Comparison of ENCODE assay signal across 8 cellular contexts in genomic region chr19:29873801-29874575, GRCh38.
A peak's percentile ranks its signal among the peaks of the same experiment; 100 is the strongest.
DNase-seq lines count a peak whose midpoint lies in the region; ATAC-seq, FAIRE-seq and TF ChIP-seq lines count a peak whose summit lies in the region.

No MANE protein-coding gene starts in this region.

- in situ Hi-C loops in brain microvascular endothelial cell (cut with HindIII; ENCODE audit: low pct_ligation_motif_present, low sequenced_read_pairs): no loop called here

- POLR2A ChIA-PET in PC-9 (lab: Charles Lee; ENCODE audit: unreplicated experiment): no interaction called here

- no peaks in the 10 kb centered on the region for H3K36me3 ChIP-seq in PC-9 (ENCODE audit: low read depth)
- no peaks in the 10 kb centered on the region for H3K36me3 ChIP-seq in brain microvascular endothelial cell (replicated peaks)
- no peaks in the 10 kb centered on the region for H3K36me3 ChIP-seq in small intestine (ENCODE audit: control insufficient read depth in 2 of 2, insufficient read depth in 2 of 2, low read length in 2 of 2)

- H3K4me1 ChIP-seq in PC-9 (replicated peaks; ENCODE audit: insufficient read depth) (peaks cover 21% of the 10 kb centered on the region), small intestine (ENCODE audit: control insufficient read depth in 2 of 2, insufficient read depth in 1 of 2, low read depth in 1 of 2, low read length in 1 of 2) (no peaks in the 10 kb centered on the region)

- H3K27me3 ChIP-seq in PC-9 (ENCODE audit: insufficient read depth, low read depth): no peaks in the 10 kb centered on the region
- H3K27me3 ChIP-seq in brain microvascular endothelial cell (replicated peaks): peaks cover 6% of the 10 kb centered on the region
- peaks cover 0 to 7% of the 10 kb centered on the region in 2 donors for H3K27me3 ChIP-seq in small intestine (ENCODE audit: control insufficient read depth in 2 of 2, insufficient read depth in 2 of 2, low read length in 2 of 2)

- no peak for DNase-seq in activated naive CD4-positive, alpha-beta T cell treated with anti-CD3 and anti-CD28 coated beads, Interleukin-2, amount 10 ng/mL, durations not matched to agents 7 days and 5 days
- DNase-seq in activated naive CD4-positive, alpha-beta T cell treated with Interleukin-2 at 50 U/mL for 16 hours: no peak
- no peak for DNase-seq in PC-9
- no peak for DNase-seq in fibroblast of the aortic adventitia (ENCODE audit: low read depth)
- no peak for DNase-seq in stimulated activated naive B cell treated with anti-CD40 and anti-IgM and Interleukin-4, amounts not matched to agents 10 μg/mL and 1 μg/mL and 100 μg/mL, for 72 hours
- DNase-seq in brain microvascular endothelial cell: no peak
- no peak for DNase-seq in small intestine

- H3K9me3 Mint-ChIP-seq in activated naive CD4-positive, alpha-beta T cell treated with anti-CD3 and anti-CD28 coated beads, Interleukin-2, amount 10 ng/mL, durations not matched to agents 7 days and 5 days: no peaks in the 10 kb centered on the region
- H3K9me3 Mint-ChIP-seq in stimulated activated naive B cell treated with anti-CD40 and anti-IgM and Interleukin-4, amounts not matched to agents 10 μg/mL and 1 μg/mL and 100 μg/mL, for 72 hours: no peaks in the 10 kb centered on the region

- H2AFZ ChIP-seq in PC-9: no peak overlapping the region

- WGBS in small intestine, 3 donors: 30 to 33% (median 32%) methylated on average over 37 to 40 of the region's 40 CpGs

- no peaks in the 10 kb centered on the region for H3K36me3 Mint-ChIP-seq in activated naive CD4-positive, alpha-beta T cell treated with anti-CD3 and anti-CD28 coated beads, Interleukin-2, amount 10 ng/mL, durations not matched to agents 7 days and 5 days
- H3K36me3 Mint-ChIP-seq in stimulated activated naive B cell treated with anti-CD40 and anti-IgM and Interleukin-4, amounts not matched to agents 10 μg/mL and 1 μg/mL and 100 μg/mL, for 72 hours: no peaks in the 10 kb centered on the region

- H3F3A ChIP-seq in PC-9 (ENCODE audit: insufficient read depth, low read depth): peaks cover 10% of the 10 kb centered on the region; the same call in 1 of the 2 replicates

- no peaks in the 10 kb centered on the region for H3K79me2 ChIP-seq in PC-9 (ENCODE audit: low read depth)

- CTCF ChIA-PET in activated naive CD4-positive, alpha-beta T cell treated with anti-CD3 and anti-CD28 coated beads, Interleukin-2, amount 10 ng/mL, durations not matched to agents 7 days and 5 days (lab: Charles Lee): interaction anchor here (0.8 to 7.2 kb wide), 11 partner anchors 13 to 157 kb away, joined by 3 to 71 read pairs (median 6); no protein-coding TSS in a partner anchor
- CTCF ChIA-PET in PC-9 (lab: Charles Lee): interaction anchor here (0.6 to 0.7 kb wide), 2 partner anchors 46 to 239 kb away, joined by 4 to 5 read pairs; no protein-coding TSS in a partner anchor

- H3K4me2 ChIP-seq in PC-9: peak overlapping the region; percentile 84

- BruUV-seq in PC-9 (replicated peaks; lab: Mats Ljungman, UMichigan): no TSS peak

- H3K4me3 ChIP-seq in PC-9 (peak overlapping the region; percentile 57; the same call in 1 of the 2 replicates), fibroblast of the aortic adventitia (ENCODE audit: low read depth, low read length) (peak overlapping the region; percentile 40), brain microvascular endothelial cell (ENCODE audit: low read depth, low read length) (no peak overlapping the region), small intestine (ENCODE audit: low read depth in 1 of 2, low read length in 2 of 2) (peak overlapping the region in 1 of 2 donors; percentile 41)

- TF ChIP-seq CTCF in PC-9 (conservative IDR thresholded peaks at IDR 0.05) (peak; percentile 43), fibroblast of the aortic adventitia (IDR thresholded peaks at IDR 0.05; ENCODE audit: insufficient read depth, low read length) (peak; percentile 16), brain microvascular endothelial cell (IDR thresholded peaks at IDR 0.05; ENCODE audit: low read depth, low read length, missing control alignments) (no peak)

- intact Hi-C loops in PC-9 (cut with micrococcal nuclease; ENCODE audit: unreplicated experiment): loop anchor here (1.0 kb wide), 2 partner anchors 103 to 144 kb away; no protein-coding TSS in a partner anchor

- H3K4me1 Mint-ChIP-seq in activated naive CD4-positive, alpha-beta T cell treated with anti-CD3 and anti-CD28 coated beads, Interleukin-2, amount 10 ng/mL, durations not matched to agents 7 days and 5 days: peaks cover 18% of the 10 kb centered on the region
- H3K4me1 Mint-ChIP-seq in stimulated activated naive B cell treated with anti-CD40 and anti-IgM and Interleukin-4, amounts not matched to agents 10 μg/mL and 1 μg/mL and 100 μg/mL, for 72 hours: peaks cover 13 to 25% of the 10 kb centered on the region in 2 donors

- peaks cover 56% of the 10 kb centered on the region for H3K27me3 Mint-ChIP-seq in activated naive CD4-positive, alpha-beta T cell treated with anti-CD3 and anti-CD28 coated beads, Interleukin-2, amount 10 ng/mL, durations not matched to agents 7 days and 5 days
- peaks cover 24 to 55% of the 10 kb centered on the region in 2 donors for H3K27me3 Mint-ChIP-seq in stimulated activated naive B cell treated with anti-CD40 and anti-IgM and Interleukin-4, amounts not matched to agents 10 μg/mL and 1 μg/mL and 100 μg/mL, for 72 hours

- no peak overlapping the region for H3K27ac Mint-ChIP-seq in activated naive CD4-positive, alpha-beta T cell treated with anti-CD3 and anti-CD28 coated beads, Interleukin-2, amount 10 ng/mL, durations not matched to agents 7 days and 5 days
- peak overlapping the region; percentile 86 for H3K27ac Mint-ChIP-seq in stimulated activated naive B cell treated with anti-CD40 and anti-IgM and Interleukin-4, amounts not matched to agents 10 μg/mL and 1 μg/mL and 100 μg/mL, for 72 hours

- FAIRE-seq in small intestine (lab: Jason Lieb, UNC): no peak

- H3K9me3 ChIP-seq in PC-9 (ENCODE audit: insufficient read depth, low read depth) (no peaks in the 10 kb centered on the region), small intestine (ENCODE audit: control insufficient read depth, low read depth) (no peaks in the 10 kb centered on the region)

- ATAC-seq in stimulated activated naive B cell treated with anti-CD40 and anti-IgM and Interleukin-4, amounts not matched to agents 10 μg/mL and 1 μg/mL and 100 μg/mL, for 72 hours (replicated peaks): peak in 1 of 2 donors; percentile 10
- no peak for ATAC-seq in GM21576 (IDR thresholded peaks at IDR 0.05; ENCODE audit: unreplicated experiment)

- peak overlapping the region; percentile 40 for H3K4me3 Mint-ChIP-seq in activated naive CD4-positive, alpha-beta T cell treated with anti-CD3 and anti-CD28 coated beads, Interleukin-2, amount 10 ng/mL, durations not matched to agents 7 days and 5 days
- H3K4me3 Mint-ChIP-seq in stimulated activated naive B cell treated with anti-CD40 and anti-IgM and Interleukin-4, amounts not matched to agents 10 μg/mL and 1 μg/mL and 100 μg/mL, for 72 hours: peak overlapping the region; percentile 67 to 78

- no peaks in the 10 kb centered on the region for H4K20me1 ChIP-seq in PC-9 (ENCODE audit: insufficient read depth)

- no peak overlapping the region for H3K27ac ChIP-seq in PC-9
- H3K27ac ChIP-seq in brain microvascular endothelial cell: no peak overlapping the region
- no peak overlapping the region for H3K27ac ChIP-seq in small intestine (ENCODE audit: low read depth in 1 of 2, low read length in 1 of 2)

- H3K9me2 ChIP-seq in PC-9 (ENCODE audit: insufficient read depth): no peaks in the 10 kb centered on the region
